Comparison of ENCODE assay signal across 9 cellular contexts in the genomic region with DNA sequence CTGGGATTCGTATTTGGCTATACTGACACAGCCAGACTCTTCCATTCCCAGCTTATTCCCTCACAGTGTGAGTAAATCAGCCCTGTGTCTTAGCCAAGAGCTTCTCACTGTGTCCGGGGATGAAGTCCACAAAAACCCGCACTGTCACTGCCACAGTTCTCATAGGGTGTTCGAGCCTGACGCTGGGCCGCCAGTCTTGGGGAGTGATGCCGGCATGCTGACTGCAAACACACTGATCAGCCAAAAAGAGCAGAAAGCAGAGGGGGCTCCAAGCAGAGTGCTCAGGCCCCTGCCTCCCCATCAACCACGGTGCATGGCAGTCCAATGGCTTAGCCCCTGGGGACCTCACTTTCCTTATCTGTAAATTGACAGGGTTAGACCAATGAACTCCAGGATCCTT.
"Had no signal": no experiment of that assay in that cellular context is flagged by ENCODE, and none has a peak within 500 bp of the region (broad histone marks: within the 10 kb centered on the region; RNA-seq: fewer than 3 reads in every experiment).

No MANE protein-coding gene starts in this region.

- H3K27ac Mint-ChIP-seq: GM23338, H9, HFFc6 had no signal

- H3K4me3 Mint-ChIP-seq: GM23338, H9, HFFc6 had no signal

- H3K9ac ChIP-seq: GM23248 had no signal

- DNase-seq: GOT3, H7, H9, HCEC 1CT, HFFc6 had no signal

- H3K4me3 ChIP-seq: GM23248, GM23338, HAP-1 had no signal

- H2AFZ ChIP-seq: GM23248, GM23338 had no signal

- H3K9me3 ChIP-seq: HAP-1 had no signal

- H3K36me3 ChIP-seq: HAP-1 had no signal

- H3K4me2 ChIP-seq: GM23338 had no signal

- ATAC-seq: GM23338, HCT116 had no signal

- H3K27ac ChIP-seq: GM23248 had no signal
